In genomic region chr4:98851806-98852205, GRCh38 we compare ENCODE assay signal across 16 cellular contexts.
DNase-seq lines count a peak whose midpoint lies in the region; ATAC-seq and TF ChIP-seq lines count a peak whose summit lies in the region.
"Had no signal": no experiment of that assay in that cellular context is flagged by ENCODE, and none has a peak within 500 bp of the region (broad histone marks: within the 10 kb centered on the region; RNA-seq: fewer than 3 reads in every experiment).

No MANE protein-coding gene starts in this region.

- no peak for ATAC-seq in GM21576 (IDR thresholded peaks at IDR 0.05; ENCODE audit: unreplicated experiment)
- ATAC-seq: activated CD8-positive, alpha-beta T cell treated with anti-CD3 and anti-CD28 coated beads, Interleukin-2, amount 10 ng/mL, durations not matched to agents 7 days and 5 days; activated T-helper 17 cell treated with anti-CD3 and anti-CD28 coated beads, Interleukin-2, amount 50 U/mL, for 72 hours; left colon had no signal

- H3K36me3 Mint-ChIP-seq in HFFc6 (ENCODE audit: low read depth) = no peaks in the 10 kb centered on the region
- H3K36me3 Mint-ChIP-seq in activated CD4-positive, alpha-beta memory T cell treated with anti-CD3 and anti-CD28 coated beads, Interleukin-2, amount 10 ng/mL, durations not matched to agents 7 days and 5 days (ENCODE audit: low read depth) = no peaks in the 10 kb centered on the region
- H3K36me3 Mint-ChIP-seq: CD14-positive monocyte had no signal

- CTCF ChIA-PET in activated CD4-positive, alpha-beta memory T cell treated with anti-CD3 and anti-CD28 coated beads, Interleukin-2, amount 10 ng/mL, durations not matched to agents 7 days and 5 days (lab: Charles Lee) = interaction anchor here (0.7 kb wide), 1 partner anchor 750 kb away, joined by 3 read pairs; no protein-coding TSS in a partner anchor

- H3K9me3 ChIP-seq in testis = no peaks in the 10 kb centered on the region
- H3K9me3 ChIP-seq: colonic mucosa had no signal

- peaks cover 5% of the 10 kb centered on the region for H3K27me3 Mint-ChIP-seq in HFFc6 (ENCODE audit: insufficient read depth)
- peaks cover 15% of the 10 kb centered on the region for H3K27me3 Mint-ChIP-seq in activated CD4-positive, alpha-beta memory T cell treated with anti-CD3 and anti-CD28 coated beads, Interleukin-2, amount 10 ng/mL, durations not matched to agents 7 days and 5 days

- H3K4me3 Mint-ChIP-seq in HFFc6 = peak overlapping the region; percentile 6
- H3K4me3 Mint-ChIP-seq in activated CD4-positive, alpha-beta memory T cell treated with anti-CD3 and anti-CD28 coated beads, Interleukin-2, amount 10 ng/mL, durations not matched to agents 7 days and 5 days = no peak overlapping the region
- H3K4me3 Mint-ChIP-seq: activated CD8-positive, alpha-beta T cell treated with anti-CD3 and anti-CD28 coated beads, Interleukin-2, amount 10 ng/mL, durations not matched to agents 7 days and 5 days; activated T-helper 17 cell treated with anti-CD3 and anti-CD28 coated beads, Interleukin-2, amount 50 U/mL, for 72 hours; CD14-positive monocyte had no signal

- H3K4me1 Mint-ChIP-seq in HFFc6 (ENCODE audit: low read depth) = peaks cover 16% of the 10 kb centered on the region
- no peaks in the 10 kb centered on the region for H3K4me1 Mint-ChIP-seq in activated CD4-positive, alpha-beta memory T cell treated with anti-CD3 and anti-CD28 coated beads, Interleukin-2, amount 10 ng/mL, durations not matched to agents 7 days and 5 days
- H3K4me1 Mint-ChIP-seq: activated T-helper 17 cell treated with anti-CD3 and anti-CD28 coated beads, Interleukin-2, amount 50 U/mL, for 72 hours; CD14-positive monocyte had no signal

- 86% methylated on average over 3 of the region's 3 CpGs for WGBS in testis, 2 donors

- no peak overlapping the region; the same call in 1 of the 2 replicates for H3K27ac Mint-ChIP-seq in HFFc6
- H3K27ac Mint-ChIP-seq in activated CD4-positive, alpha-beta memory T cell treated with anti-CD3 and anti-CD28 coated beads, Interleukin-2, amount 10 ng/mL, durations not matched to agents 7 days and 5 days = no peak overlapping the region
- H3K27ac Mint-ChIP-seq: activated CD8-positive, alpha-beta T cell treated with anti-CD3 and anti-CD28 coated beads, Interleukin-2, amount 10 ng/mL, durations not matched to agents 7 days and 5 days; CD14-positive monocyte had no signal

- POLR2A ChIA-PET in activated CD4-positive, alpha-beta memory T cell treated with anti-CD3 and anti-CD28 coated beads, Interleukin-2, amount 10 ng/mL, durations not matched to agents 7 days and 5 days (lab: Charles Lee) = no interaction called here

- H3K4me3 ChIP-seq in astrocyte of the spinal cord (ENCODE audit: low read depth, low read length) = no peak overlapping the region
- H3K4me3 ChIP-seq in testis = no peak overlapping the region
- H3K4me3 ChIP-seq: colonic mucosa had no signal

- DNase-seq in EL (peak; percentile 65), HFFc6 (peak; percentile 38), astrocyte of the spinal cord (ENCODE audit: low read depth, low spot score) (peak; percentile 20), iPS-NIHi7 (ENCODE audit: extremely low spot score) (peak; percentile 31), testis (no peak), NCI-H2227 (lab: John Stamatoyannopoulos, UW; ENCODE audit: unreplicated experiment) (no peak)
- DNase-seq in activated CD4-positive, alpha-beta memory T cell treated with anti-CD3 and anti-CD28 coated beads, Interleukin-2, amount 10 ng/mL, durations not matched to agents 7 days and 5 days = no peak
- DNase-seq: activated CD8-positive, alpha-beta T cell treated with anti-CD3 and anti-CD28 coated beads, Interleukin-2, amount 10 ng/mL, durations not matched to agents 7 days and 5 days; amniotic stem cell; colonic mucosa; left colon; NCI-H226; OCI-M1 had no signal

- no peak for TF ChIP-seq POLR2A in testis (IDR thresholded peaks at IDR 0.05)

- in situ Hi-C loops in astrocyte of the spinal cord (cut with HindIII; ENCODE audit: low sequenced_read_pairs) = no loop called here

- H3K27me3 ChIP-seq in testis = no peaks in the 10 kb centered on the region
- H3K27me3 ChIP-seq: colonic mucosa had no signal

- H3K4me1 ChIP-seq in testis = no peaks in the 10 kb centered on the region
- H3K4me1 ChIP-seq: colonic mucosa had no signal

- TF ChIP-seq CTCF in HFFc6 (IDR thresholded peaks at IDR 0.05) = no peak
- no peak for TF ChIP-seq CTCF in astrocyte of the spinal cord (IDR thresholded peaks at IDR 0.05; ENCODE audit: low read depth, low read length)
- TF ChIP-seq CTCF in testis (IDR thresholded peaks at IDR 0.05) = no peak

- no peak overlapping the region for H3K27ac ChIP-seq in testis
- H3K27ac ChIP-seq: colonic mucosa had no signal

- intact Hi-C loops in testis (cut with DNase I; ENCODE audit: low total_unique reads) = no loop called here

- H3K9me3 Mint-ChIP-seq in HFFc6 = no peaks in the 10 kb centered on the region
- H3K9me3 Mint-ChIP-seq in activated CD4-positive, alpha-beta memory T cell treated with anti-CD3 and anti-CD28 coated beads, Interleukin-2, amount 10 ng/mL, durations not matched to agents 7 days and 5 days = peaks cover 4% of the 10 kb centered on the region
- H3K9me3 Mint-ChIP-seq: activated T-helper 17 cell treated with anti-CD3 and anti-CD28 coated beads, Interleukin-2, amount 50 U/mL, for 72 hours had no signal

- no peaks in the 10 kb centered on the region for H3K36me3 ChIP-seq in testis (ENCODE audit: low read depth, missing control alignments)
- H3K36me3 ChIP-seq: colonic mucosa had no signal

Comparison
In these comparisons a context has a peak if more than half of its experiments do, and no peak if none do; other contexts are left out.
1. DNase-seq: peak in EL (single experiment), HFFc6 (single experiment), astrocyte of the spinal cord (single experiment) and iPS-NIHi7 (single experiment); none in activated CD4-positive, alpha-beta memory T cell treated with anti-CD3 and anti-CD28 coated beads, Interleukin-2, amount 10 ng/mL, durations not matched to agents 7 days and 5 days (single experiment), testis (single experiment) and NCI-H2227 (single experiment).